Comparison of ENCODE assay signal across 11 cellular contexts in the genomic region with DNA sequence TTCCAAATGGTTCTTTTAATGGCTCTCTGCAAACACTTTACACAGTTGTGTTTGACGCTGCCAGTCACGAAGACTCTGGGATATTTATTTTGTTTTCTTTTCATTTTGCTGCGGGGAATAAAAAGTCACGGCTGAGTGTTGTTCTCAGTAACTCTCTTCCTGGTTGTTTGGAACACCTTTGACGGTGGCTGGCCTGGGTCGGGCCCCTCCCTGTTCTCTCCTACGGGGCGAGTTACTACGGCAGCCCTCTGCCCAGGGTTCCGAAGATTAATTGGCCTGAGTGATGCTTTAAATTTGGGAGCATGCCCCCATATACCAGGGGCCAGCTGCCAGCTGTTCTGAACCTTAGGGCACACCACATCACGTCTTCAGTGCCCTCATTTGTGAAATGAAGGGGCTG.
"Had no signal": no experiment of that assay in that cellular context is flagged by ENCODE, and none has a peak within 500 bp of the region (broad histone marks: within the 10 kb centered on the region; RNA-seq: fewer than 3 reads in every experiment).

No MANE protein-coding gene starts in this region.

- H3K36me3 Mint-ChIP-seq: memory B cell had no signal

- H3K4me1 Mint-ChIP-seq: activated T-helper 17 cell treated with anti-CD3 and anti-CD28 coated beads, Interleukin-2, amount 50 U/mL, for 72 hours; memory B cell had no signal

- H3K4me3 ChIP-seq: spleen had no signal

- H3K27ac Mint-ChIP-seq: activated T-helper 17 cell treated with anti-CD3 and anti-CD28 coated beads, Interleukin-2, amount 50 U/mL, for 72 hours; memory B cell had no signal

- H3K9me3 ChIP-seq: spleen had no signal

- DNase-seq: activated CD4-positive, alpha-beta T cell treated with anti-CD3 and anti-CD28 coated beads, Interleukin-2, amount 50 U/mL, for 4 hours; activated naive CD4-positive, alpha-beta T cell treated with Interleukin-2 at 50 U/mL for 16 hours; anterior cingulate cortex; brain microvascular endothelial cell; effector memory CD4-positive, alpha-beta T cell; head of caudate nucleus; spleen had no signal

- H3K27me3 ChIP-seq: brain microvascular endothelial cell, spleen had no signal

- H3K27me3 Mint-ChIP-seq: activated T-helper 17 cell treated with anti-CD3 and anti-CD28 coated beads, Interleukin-2, amount 50 U/mL, for 72 hours; central memory CD8-positive, alpha-beta T cell; memory B cell had no signal

- H3K27ac ChIP-seq: brain microvascular endothelial cell had no signal

- H3K4me3 Mint-ChIP-seq: activated T-helper 17 cell treated with anti-CD3 and anti-CD28 coated beads, Interleukin-2, amount 50 U/mL, for 72 hours; central memory CD8-positive, alpha-beta T cell; memory B cell had no signal

- H3K36me3 ChIP-seq: brain microvascular endothelial cell, spleen had no signal

- ATAC-seq: activated T-helper 17 cell treated with anti-CD3 and anti-CD28 coated beads, Interleukin-2, amount 50 U/mL, for 72 hours; sciatic nerve had no signal

- H3K9me3 Mint-ChIP-seq: central memory CD8-positive, alpha-beta T cell had no signal
